Comparison of ENCODE assay signal across 8 cellular contexts in the genomic region with DNA sequence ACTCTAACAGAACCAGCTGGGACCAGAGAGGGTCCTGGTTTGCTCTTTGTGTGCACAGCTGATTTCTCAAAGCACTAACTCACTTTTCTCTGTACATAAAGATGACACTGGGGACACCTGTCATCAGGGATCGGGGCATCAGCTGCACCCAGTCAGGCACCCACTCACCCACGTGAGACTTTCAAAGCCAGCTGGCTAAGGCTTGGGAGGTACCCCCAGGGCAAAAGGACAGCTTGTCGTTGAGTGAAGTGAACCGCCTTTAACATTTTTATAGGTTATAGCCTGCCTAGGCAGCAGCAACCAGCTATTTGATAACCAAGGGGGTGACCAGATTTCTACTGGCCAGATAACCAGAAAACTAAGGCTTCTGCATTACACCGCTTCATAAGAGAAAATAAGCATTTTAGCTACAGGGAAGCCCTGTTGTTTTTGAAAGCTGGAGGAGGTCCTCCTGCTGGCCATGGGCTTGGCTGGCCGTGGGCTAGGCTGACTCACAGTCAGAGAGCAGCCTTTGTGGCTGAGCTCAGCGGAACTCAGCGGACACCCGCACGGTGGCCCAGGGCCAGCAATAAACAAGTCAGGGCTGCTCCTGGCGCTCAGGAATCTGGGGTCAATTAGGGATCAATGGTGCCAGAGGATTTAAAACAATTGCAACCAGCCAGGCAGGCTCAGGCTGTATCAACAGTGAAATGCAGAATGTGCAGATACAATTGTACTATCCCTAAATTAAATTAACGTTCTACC. TPM values are rescaled to one million over a fixed set of nuclear protein-coding genes. Genes with fewer than 3 reads are reported as not detected.
DNase-seq lines count a peak whose midpoint lies in the region; ATAC-seq and TF ChIP-seq lines count a peak whose summit lies in the region.

No MANE protein-coding gene starts in this region.

- no peak overlapping the region for H3K4me3 Mint-ChIP-seq in stimulated activated naive B cell treated with anti-CD40 and anti-IgM and Interleukin-4, amounts not matched to agents 10 μg/mL and 1 μg/mL and 100 μg/mL, for 72 hours
- H3K4me3 Mint-ChIP-seq in natural killer cell = no peak overlapping the region

- in situ Hi-C loops in G401 (cut with HindIII; ENCODE audit: low sequenced_read_pairs) (no loop called here), SK-MEL-5 (cut with HindIII; ENCODE audit: low pct_unique_long_range_greater_than_20kb, low sequenced_read_pairs) (no loop called here)

- H3K4me3 ChIP-seq in fibroblast of the aortic adventitia (ENCODE audit: low read depth, low read length) = no peak overlapping the region

- H3K9me3 Mint-ChIP-seq in stimulated activated naive B cell treated with anti-CD40 and anti-IgM and Interleukin-4, amounts not matched to agents 10 μg/mL and 1 μg/mL and 100 μg/mL, for 72 hours = no peaks in the 10 kb centered on the region
- H3K9me3 Mint-ChIP-seq in natural killer cell = no peaks in the 10 kb centered on the region

- no peak overlapping the region for H3K27ac Mint-ChIP-seq in stimulated activated naive B cell treated with anti-CD40 and anti-IgM and Interleukin-4, amounts not matched to agents 10 μg/mL and 1 μg/mL and 100 μg/mL, for 72 hours
- no peak overlapping the region for H3K27ac Mint-ChIP-seq in natural killer cell

- ATAC-seq in omental fat pad (ENCODE audit: low FRiP score) = peak; percentile 88
- ATAC-seq in stimulated activated naive B cell treated with anti-CD40 and anti-IgM and Interleukin-4, amounts not matched to agents 10 μg/mL and 1 μg/mL and 100 μg/mL, for 72 hours (replicated peaks) = no peak
- no peak for ATAC-seq in HG03432 (IDR thresholded peaks at IDR 0.05; ENCODE audit: unreplicated experiment)
- ATAC-seq in HG02610 (IDR thresholded peaks at IDR 0.05; ENCODE audit: unreplicated experiment) = no peak
- no peak for ATAC-seq in natural killer cell

- H3K27me3 Mint-ChIP-seq in stimulated activated naive B cell treated with anti-CD40 and anti-IgM and Interleukin-4, amounts not matched to agents 10 μg/mL and 1 μg/mL and 100 μg/mL, for 72 hours = no peaks in the 10 kb centered on the region
- H3K27me3 Mint-ChIP-seq in natural killer cell (ENCODE audit: low read depth in 2 of 2) = no peaks in the 10 kb centered on the region

- TF ChIP-seq CTCF in fibroblast of the aortic adventitia (IDR thresholded peaks at IDR 0.05; ENCODE audit: insufficient read depth, low read length) (peak; percentile 75), omental fat pad (IDR thresholded peaks at IDR 0.05) (no peak), natural killer cell (IDR thresholded peaks at IDR 0.05) (no peak)

- DNase-seq in G401 (ENCODE audit: low spot score) = peak; percentile 91
- DNase-seq in SK-MEL-5 (ENCODE audit: low read depth, low spot score) = peak; percentile 63
- peak; percentile 95 for DNase-seq in fibroblast of the aortic adventitia (ENCODE audit: low read depth)
- DNase-seq in omental fat pad (ENCODE audit: low spot score) = no peak
- no peak for DNase-seq in stimulated activated naive B cell treated with anti-CD40 and anti-IgM and Interleukin-4, amounts not matched to agents 10 μg/mL and 1 μg/mL and 100 μg/mL, for 72 hours
- no peak for DNase-seq in natural killer cell

- intact Hi-C loops in natural killer cell (cut with micrococcal nuclease) = no loop called here

- H3K4me1 Mint-ChIP-seq in stimulated activated naive B cell treated with anti-CD40 and anti-IgM and Interleukin-4, amounts not matched to agents 10 μg/mL and 1 μg/mL and 100 μg/mL, for 72 hours = peaks cover 27% of the 10 kb centered on the region in 2 donors
- H3K4me1 Mint-ChIP-seq in natural killer cell = peaks cover 18 to 19% of the 10 kb centered on the region in 2 donors

- H3K36me3 Mint-ChIP-seq in stimulated activated naive B cell treated with anti-CD40 and anti-IgM and Interleukin-4, amounts not matched to agents 10 μg/mL and 1 μg/mL and 100 μg/mL, for 72 hours = peaks cover 0 to 2% of the 10 kb centered on the region in 2 donors
- no peaks in the 10 kb centered on the region for H3K36me3 Mint-ChIP-seq in natural killer cell

RNA-seq across cellular contexts. Expression of gene ALOX5AP, which starts 57.1 kb away (rescaled TPM):
- not detected in 2 replicates for total RNA-seq in G401 (2014; rRNA removed; shearing (Covaris generic))
- 0.24 TPM in 1 of 2 replicates, not detected in the other for total RNA-seq in SK-MEL-5 (2014; rRNA removed; shearing (Covaris generic))
- polyA plus RNA-seq in SK-MEL-5 (2015; cell fraction: cytosol; rRNA removed) = not detected in 2 replicates
- polyA plus RNA-seq in SK-MEL-5 (2015; cell fraction: nucleus; rRNA removed) = not detected in 2 replicates
- not detected in 2 replicates for total RNA-seq in fibroblast of the aortic adventitia (ENCODE audit: low replicate concordance)
- total RNA-seq in omental fat pad = 100 to 1,000 TPM in 1 of 4 donors, 10 to 100 TPM in 3; 45.0 to 109 (median 58.8) TPM
- total RNA-seq in natural killer cell = 100 to 1,000 TPM in 2 of 3 donors, 10 to 100 TPM in 1; 83.9 to 150 (median 114) TPM

Comparison
In these comparisons a context has a peak if more than half of its experiments do, and no peak if none do; other contexts are left out.
1. DNase-seq: peak in G401 (single experiment), SK-MEL-5 (single experiment) and fibroblast of the aortic adventitia (single experiment); none in omental fat pad (single experiment), stimulated activated naive B cell treated with anti-CD40 and anti-IgM and Interleukin-4, amounts not matched to agents 10 μg/mL and 1 μg/mL and 100 μg/mL, for 72 hours (single experiment) and natural killer cell (single experiment).
2. RNA of gene ALOX5AP, which starts 57.1 kb away (total RNA-seq): 83.9 to 150 TPM in natural killer cell and 45.0 to 109 TPM in omental fat pad; not detected in G401, 0.24 TPM in SK-MEL-5 and not detected in fibroblast of the aortic adventitia; every median in the first group is over 10 times any median in the second.